8 cellular contexts compared by ENCODE assay signal in the genomic region with DNA sequence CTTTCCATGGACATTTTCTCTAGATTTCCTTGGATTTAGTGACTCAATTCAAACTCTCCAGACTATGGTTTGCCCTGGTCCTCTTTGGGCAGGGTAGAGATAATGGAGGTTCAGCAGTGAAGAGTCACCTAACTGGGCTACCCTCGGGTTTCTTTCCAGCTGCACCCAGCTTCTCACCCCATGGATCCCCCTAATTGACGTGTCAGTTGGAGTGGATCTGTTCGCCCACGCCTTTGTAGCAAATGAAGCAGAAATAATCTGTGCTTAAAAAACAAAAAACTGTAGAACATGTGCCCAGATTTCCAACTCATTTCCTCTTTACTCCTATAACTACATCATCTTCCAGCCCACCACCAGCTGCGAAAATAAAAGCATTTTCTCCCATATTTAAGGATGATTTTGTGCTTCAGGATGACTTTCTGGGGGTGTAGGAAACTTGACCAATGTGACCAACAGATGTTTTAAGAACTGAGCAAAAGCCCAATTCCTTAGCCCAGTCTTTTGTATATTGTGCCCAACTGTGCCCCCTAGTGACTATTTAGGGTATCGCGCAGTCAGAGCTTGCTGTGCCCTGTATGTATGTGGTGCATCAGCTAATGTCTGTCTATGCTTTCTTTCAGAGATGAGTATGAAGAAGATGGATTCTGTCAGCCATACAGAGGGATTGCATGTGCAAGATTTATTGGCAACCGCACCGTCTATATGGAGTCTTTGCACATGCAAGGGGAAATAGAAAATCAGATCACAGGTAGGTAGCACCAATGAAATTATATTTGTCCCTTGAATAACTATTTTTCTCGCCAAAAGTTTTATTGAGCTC.
DNase-seq lines count a peak whose midpoint lies in the region; ATAC-seq lines count a peak whose summit lies in the region.

No MANE protein-coding gene starts in this region.

- H4K8ac ChIP-seq in neuronal stem cell (ENCODE audit: low read depth, low read length): no peak overlapping the region

- H3K4ac ChIP-seq in neuronal stem cell (ENCODE audit: low read length): no peak overlapping the region

- no peak overlapping the region for H3K18ac ChIP-seq in neuronal stem cell (ENCODE audit: low read length)

- peaks cover 0 to 5% of the 10 kb centered on the region in 2 donors for H3K4me1 ChIP-seq in neuronal stem cell (ENCODE audit: control insufficient read depth in 2 of 2, insufficient read depth in 1 of 2, low read depth in 1 of 2, low read length in 2 of 2)

- no peak overlapping the region for H3K9ac ChIP-seq in neuronal stem cell (ENCODE audit: low read depth, low read length, poor library complexity)

- H3K4me2 ChIP-seq in neuronal stem cell (ENCODE audit: insufficient read depth, low read length, poor library complexity, severe bottlenecking): no peak overlapping the region

- H3K9me3 ChIP-seq in neuronal stem cell (replicated peaks in 1 of 2; ENCODE audit: control insufficient read depth in 2 of 2, insufficient read depth in 1 of 2, low read depth in 1 of 2, low read length in 2 of 2): no peaks in the 10 kb centered on the region

- H3K79me1 ChIP-seq in neuronal stem cell (ENCODE audit: low read depth, low read length): no peaks in the 10 kb centered on the region

- H2AFZ ChIP-seq in neuronal stem cell (ENCODE audit: low read length): peak overlapping the region; percentile 14

- H3K36me3 ChIP-seq in neuronal stem cell (replicated peaks in 1 of 2; ENCODE audit: control insufficient read depth in 2 of 2, insufficient read depth in 2 of 2, low read length in 2 of 2): no peaks in the 10 kb centered on the region

- ATAC-seq in GM19463 (IDR thresholded peaks at IDR 0.05; ENCODE audit: unreplicated experiment): peak; percentile 56

- H2BK120ac ChIP-seq in neuronal stem cell (ENCODE audit: low read depth, low read length): no peak overlapping the region

- H2BK5ac ChIP-seq in neuronal stem cell (ENCODE audit: low read length): no peak overlapping the region

- no peaks in the 10 kb centered on the region for H3K27me3 ChIP-seq in neuronal stem cell (ENCODE audit: control insufficient read depth in 3 of 3, insufficient read depth in 3 of 3, low read depth in 1 of 3, low read length in 3 of 3)

- H2BK12ac ChIP-seq in neuronal stem cell (ENCODE audit: low read length): no peak overlapping the region

- no peak overlapping the region for H2AK5ac ChIP-seq in neuronal stem cell (ENCODE audit: low read depth, low read length)

- peak; percentile 88 for DNase-seq in COLO668 (lab: John Stamatoyannopoulos, UW; ENCODE audit: unreplicated experiment)
- DNase-seq in HuH-7.5 (ENCODE audit: low spot score): peak; percentile 16
- DNase-seq in OCI-M1 (lab: John Stamatoyannopoulos, UW): peak; percentile 80
- peak; percentile 77 to 80 for DNase-seq in activated T-cell treated with anti-CD3 and anti-CD28 coated beads, Interleukin-2, amount 50 U/mL, for 48 hours
- DNase-seq in fibroblast of peridontal ligament (ENCODE audit: extremely low read depth): peak; percentile 96
- DNase-seq in neuronal stem cell (ENCODE audit: low spot score): peak; percentile 77
- peak; percentile 98 for DNase-seq in superior temporal gyrus (ENCODE audit: extremely low spot score)

- no peak overlapping the region for H3K4me3 ChIP-seq in neuronal stem cell (ENCODE audit: low read length in 2 of 2)

- no peak overlapping the region for H4K91ac ChIP-seq in neuronal stem cell (ENCODE audit: low read depth, low read length, poor library complexity)

- H3K27ac ChIP-seq in neuronal stem cell (replicated peaks; ENCODE audit: low read length): no peak overlapping the region

- H3K23ac ChIP-seq in neuronal stem cell (ENCODE audit: low read depth, low read length, poor library complexity): no peak overlapping the region

- H3K14ac ChIP-seq in neuronal stem cell (ENCODE audit: low read length): no peak overlapping the region

- H2BK15ac ChIP-seq in neuronal stem cell (ENCODE audit: low read length): no peak overlapping the region

- WGBS in neuronal stem cell (ENCODE audit: extremely low coverage in 2 of 2, insufficient read length in 2 of 2, insufficient replicate concordance in 1 of 2), 2 donors: no CpG with 5 or more reads among the region's 10 CpGs

Comparison
In these comparisons a context has a peak if more than half of its experiments do, and no peak if none do; other contexts are left out.
1. DNase-seq: peak in every context shown above with its lines; median percentile 98 in superior temporal gyrus; 96 in fibroblast of peridontal ligament; 88 in COLO668; 80 in OCI-M1; 78 in activated T-cell treated with anti-CD3 and anti-CD28 coated beads, Interleukin-2, amount 50 U/mL, for 48 hours; 77 in neuronal stem cell; 16 in HuH-7.5.